ENCODE assay signal across 1 cellular context in the genomic region with DNA sequence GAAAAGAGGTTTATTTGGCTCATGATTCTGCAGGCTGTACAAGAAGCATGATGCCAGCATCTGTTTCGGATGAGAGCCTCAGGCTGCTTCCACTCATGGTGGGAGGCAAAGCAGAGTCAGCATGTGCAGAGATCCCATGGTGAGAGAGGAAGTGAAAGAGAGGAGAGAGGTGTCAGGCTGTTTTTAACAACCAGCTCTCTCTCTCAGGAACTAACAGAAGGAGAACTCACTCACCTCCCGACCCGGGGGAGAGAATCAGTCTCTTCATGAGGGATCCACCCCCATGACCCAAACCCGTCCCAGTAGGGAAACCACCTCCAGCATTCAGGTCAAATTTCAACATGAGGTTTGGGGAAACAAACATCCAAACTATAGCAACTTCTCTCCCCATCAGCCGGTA.
TF ChIP-seq lines count a peak whose summit lies in the region.

No MANE protein-coding gene starts in this region.

TF ChIP-seq in HepG2, 621 proteins besides CTCF, POLR2A, EP300 and RAD21:
- TF ChIP-seq, protein P1, sequence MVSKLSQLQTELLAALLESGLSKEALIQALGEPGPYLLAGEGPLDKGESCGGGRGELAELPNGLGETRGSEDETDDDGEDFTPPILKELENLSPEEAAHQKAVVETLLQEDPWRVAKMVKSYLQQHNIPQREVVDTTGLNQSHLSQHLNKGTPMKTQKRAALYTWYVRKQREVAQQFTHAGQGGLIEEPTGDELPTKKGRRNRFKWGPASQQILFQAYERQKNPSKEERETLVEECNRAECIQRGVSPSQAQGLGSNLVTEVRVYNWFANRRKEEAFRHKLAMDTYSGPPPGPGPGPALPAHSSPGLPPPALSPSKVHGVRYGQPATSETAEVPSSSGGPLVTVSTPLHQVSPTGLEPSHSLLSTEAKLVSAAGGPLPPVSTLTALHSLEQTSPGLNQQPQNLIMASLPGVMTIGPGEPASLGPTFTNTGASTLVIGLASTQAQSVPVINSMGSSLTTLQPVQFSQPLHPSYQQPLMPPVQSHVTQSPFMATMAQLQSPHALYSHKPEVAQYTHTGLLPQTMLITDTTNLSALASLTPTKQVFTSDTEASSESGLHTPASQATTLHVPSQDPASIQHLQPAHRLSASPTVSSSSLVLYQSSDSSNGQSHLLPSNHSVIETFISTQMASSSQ (IDR thresholded peaks at IDR 0.05; ENCODE audit: low read depth): no peak
- TF ChIP-seq, protein P1 (CRISPR knock-in tag; IDR thresholded peaks at IDR 0.05; ENCODE audit: borderline replicate concordance): no peak
- TF ChIP-seq MEF2D (CRISPR knock-in tag; IDR thresholded peaks at IDR 0.05): no peak
- no peak for TF ChIP-seq SNAPC2 (CRISPR knock-in tag; IDR thresholded peaks at IDR 0.05)
- no peak for TF ChIP-seq DNMT1 (CRISPR knock-in tag; IDR thresholded peaks at IDR 0.05)
- no peak for TF ChIP-seq SMAD1 (CRISPR knock-in tag; IDR thresholded peaks at IDR 0.05; ENCODE audit: borderline replicate concordance, low read depth)
- TF ChIP-seq, protein P2, sequence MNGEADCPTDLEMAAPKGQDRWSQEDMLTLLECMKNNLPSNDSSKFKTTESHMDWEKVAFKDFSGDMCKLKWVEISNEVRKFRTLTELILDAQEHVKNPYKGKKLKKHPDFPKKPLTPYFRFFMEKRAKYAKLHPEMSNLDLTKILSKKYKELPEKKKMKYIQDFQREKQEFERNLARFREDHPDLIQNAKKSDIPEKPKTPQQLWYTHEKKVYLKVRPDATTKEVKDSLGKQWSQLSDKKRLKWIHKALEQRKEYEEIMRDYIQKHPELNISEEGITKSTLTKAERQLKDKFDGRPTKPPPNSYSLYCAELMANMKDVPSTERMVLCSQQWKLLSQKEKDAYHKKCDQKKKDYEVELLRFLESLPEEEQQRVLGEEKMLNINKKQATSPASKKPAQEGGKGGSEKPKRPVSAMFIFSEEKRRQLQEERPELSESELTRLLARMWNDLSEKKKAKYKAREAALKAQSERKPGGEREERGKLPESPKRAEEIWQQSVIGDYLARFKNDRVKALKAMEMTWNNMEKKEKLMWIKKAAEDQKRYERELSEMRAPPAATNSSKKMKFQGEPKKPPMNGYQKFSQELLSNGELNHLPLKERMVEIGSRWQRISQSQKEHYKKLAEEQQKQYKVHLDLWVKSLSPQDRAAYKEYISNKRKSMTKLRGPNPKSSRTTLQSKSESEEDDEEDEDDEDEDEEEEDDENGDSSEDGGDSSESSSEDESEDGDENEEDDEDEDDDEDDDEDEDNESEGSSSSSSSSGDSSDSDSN (CRISPR knock-in tag; IDR thresholded peaks at IDR 0.05): no peak
- TF ChIP-seq ZNF30 (CRISPR knock-in tag; IDR thresholded peaks at IDR 0.05): no peak
- TF ChIP-seq ZNF619 (CRISPR knock-in tag; IDR thresholded peaks at IDR 0.05): no peak
- TF ChIP-seq, protein P3, sequence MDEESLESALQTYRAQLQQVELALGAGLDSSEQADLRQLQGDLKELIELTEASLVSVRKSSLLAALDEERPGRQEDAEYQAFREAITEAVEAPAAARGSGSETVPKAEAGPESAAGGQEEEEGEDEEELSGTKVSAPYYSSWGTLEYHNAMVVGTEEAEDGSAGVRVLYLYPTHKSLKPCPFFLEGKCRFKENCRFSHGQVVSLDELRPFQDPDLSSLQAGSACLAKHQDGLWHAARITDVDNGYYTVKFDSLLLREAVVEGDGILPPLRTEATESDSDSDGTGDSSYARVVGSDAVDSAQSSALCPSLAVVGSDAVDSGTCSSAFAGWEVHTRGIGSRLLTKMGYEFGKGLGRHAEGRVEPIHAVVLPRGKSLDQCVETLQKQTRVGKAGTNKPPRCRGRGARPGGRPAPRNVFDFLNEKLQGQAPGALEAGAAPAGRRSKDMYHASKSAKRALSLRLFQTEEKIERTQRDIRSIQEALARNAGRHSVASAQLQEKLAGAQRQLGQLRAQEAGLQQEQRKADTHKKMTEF (CRISPR knock-in tag; IDR thresholded peaks at IDR 0.05): no peak
- TF ChIP-seq, protein P4, sequence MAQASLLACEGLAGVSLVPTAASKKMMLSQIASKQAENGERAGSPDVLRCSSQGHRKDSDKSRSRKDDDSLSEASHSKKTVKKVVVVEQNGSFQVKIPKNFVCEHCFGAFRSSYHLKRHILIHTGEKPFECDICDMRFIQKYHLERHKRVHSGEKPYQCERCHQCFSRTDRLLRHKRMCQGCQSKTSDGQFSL (CRISPR knock-in tag; IDR thresholded peaks at IDR 0.05): no peak
- no peak for TF ChIP-seq ZFAT (CRISPR knock-in tag; conservative IDR thresholded peaks at IDR 0.05)
- TF ChIP-seq WIZ (CRISPR knock-in tag; IDR thresholded peaks at IDR 0.05): no peak
